In the genomic region with DNA sequence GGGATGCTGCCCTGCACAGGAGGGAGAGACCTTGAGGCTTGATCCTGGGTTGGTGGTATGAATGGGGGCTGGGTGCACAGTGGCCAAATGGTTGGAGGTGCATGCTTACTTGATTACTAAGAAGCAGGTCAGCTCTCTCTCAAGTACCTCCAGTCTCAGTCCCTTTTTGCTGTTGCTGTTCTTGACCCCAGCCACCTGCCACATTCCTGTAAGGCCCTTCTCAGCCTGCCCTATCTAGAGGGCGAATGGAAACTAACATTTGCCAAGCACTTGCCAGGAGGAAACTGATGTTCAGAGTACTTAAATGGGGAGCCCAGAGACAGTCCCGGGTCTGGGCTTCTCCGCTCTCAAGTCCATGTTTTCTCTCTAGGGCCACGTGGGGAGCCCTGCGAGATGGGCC, we compare ENCODE assay signal across 31 cellular contexts. TPM values are rescaled to one million over a fixed set of nuclear protein-coding genes. Genes with fewer than 3 reads are reported as not detected.
DNase-seq lines count a peak whose midpoint lies in the region; ATAC-seq and TF ChIP-seq lines count a peak whose summit lies in the region.
"Had no signal": no experiment of that assay in that cellular context is flagged by ENCODE, and none has a peak within 500 bp of the region (broad histone marks: within the 10 kb centered on the region; RNA-seq: fewer than 3 reads in every experiment).

No MANE protein-coding gene starts in this region.

- H3K27ac ChIP-seq in right cardiac atrium (ENCODE audit: low read length) (peak overlapping the region; percentile 25), lower lobe of right lung (peak overlapping the region; percentile 25), skeletal muscle tissue (ENCODE audit: low read depth, low read length) (peak overlapping the region; percentile 57)
- H3K27ac ChIP-seq: A549, C4-2B, PC-9 had no signal

- H3K4me3 ChIP-seq in right cardiac atrium (ENCODE audit: low read length) (no peak overlapping the region), lower lobe of right lung (no peak overlapping the region), skeletal muscle tissue (ENCODE audit: low read length in 3 of 3) (no peak overlapping the region)
- H3K4me3 ChIP-seq: A549, PC-9 had no signal

- no peak overlapping the region for H3K9ac ChIP-seq in skeletal muscle tissue (ENCODE audit: low read depth in 1 of 3, low read length in 3 of 3)

- TF ChIP-seq CTCF in lower lobe of right lung (IDR thresholded peaks at IDR 0.05): no peak

- intact Hi-C loops in right cardiac atrium (cut with DNase I): no loop called here
- intact Hi-C loops in Right ventricle myocardium superior (cut with DNase I): no loop called here
- intact Hi-C loops in lower lobe of right lung (cut with DNase I): no loop called here

- H3K36me3 ChIP-seq in lower lobe of right lung (peaks cover 87% of the 10 kb centered on the region), skeletal muscle tissue (ENCODE audit: control insufficient read depth in 3 of 3, insufficient read depth in 3 of 3, low read length in 3 of 3) (peaks cover 48 to 56% (median 50%) of the 10 kb centered on the region in 3 donors)

- H3K9me3 ChIP-seq in right cardiac atrium (ENCODE audit: control insufficient read depth, low read length) (no peaks in the 10 kb centered on the region), lower lobe of right lung (no peaks in the 10 kb centered on the region), skeletal muscle tissue (ENCODE audit: control insufficient read depth in 3 of 3, low read length in 3 of 3) (no peaks in the 10 kb centered on the region)
- H3K9me3 ChIP-seq: A549 had no signal

- ATAC-seq in right cardiac atrium (no peak), Right ventricle myocardium superior (ENCODE audit: poor library complexity) (no peak), lower lobe of right lung (peak; percentile 65 to 75), HG03432 (IDR thresholded peaks at IDR 0.05; ENCODE audit: unreplicated experiment) (no peak)
- ATAC-seq: A549, HepG2 had no signal

- DNase-seq in right cardiac atrium (no peak), Right ventricle myocardium superior (no peak), lower lobe of right lung (no peak), HuH-7 (ENCODE audit: low spot score) (no peak), NCI-H1105 (lab: John Stamatoyannopoulos, UW) (no peak), NCI-H1436 (lab: John Stamatoyannopoulos, UW) (no peak)
- DNase-seq: CD8-positive, alpha-beta memory T cell; DMS 273 treated with DMSO at 0.1 percent for 48 hours; DMS79; EL; GDM1; KBM-7; MV-4-11; NCI-H1105 treated with DMSO at 0.1 percent for 48 hours; NCI-H2029 treated with DMSO at 0.1 percent for 48 hours; NCI-H446 treated with DMSO at 0.1 percent for 48 hours; NCI-H526; NCI-H82; NK-92 treated with Interleukin-12 subunit alpha and Interleukin-12 subunit beta, amount 100 ng/mL, for 24 hours; PC-9; SHP77 had no signal

- peaks cover 4% of the 10 kb centered on the region for H3K4me1 ChIP-seq in right cardiac atrium (ENCODE audit: control insufficient read depth, insufficient read depth, low read length)
- no peaks in the 10 kb centered on the region for H3K4me1 ChIP-seq in lower lobe of right lung
- H3K4me1 ChIP-seq in skeletal muscle tissue (ENCODE audit: control insufficient read depth in 3 of 3, insufficient read depth in 3 of 3, low read length in 3 of 3): no peaks in the 10 kb centered on the region
- H3K4me1 ChIP-seq: A549 had no signal

- H3K27me3 ChIP-seq in right cardiac atrium (ENCODE audit: control insufficient read depth, insufficient read depth) (no peaks in the 10 kb centered on the region), lower lobe of right lung (ENCODE audit: low read depth) (no peaks in the 10 kb centered on the region), skeletal muscle tissue (ENCODE audit: control insufficient read depth in 3 of 3, insufficient read depth in 3 of 3, low read length in 3 of 3) (no peaks in the 10 kb centered on the region)

- 74% methylated on average over 5 of the region's 5 CpGs for WGBS in right cardiac atrium

RNA-seq across cellular contexts. Expression of gene CABIN1, which starts 39.9 kb away (rescaled TPM):
- total RNA-seq in right cardiac atrium (10 to 100 TPM; 34.7 to 48.6 (median 46.0) TPM), Right ventricle myocardium superior (37.4 TPM), lower lobe of right lung (88.7 TPM), skeletal muscle tissue (18.3 TPM)
- polyA plus RNA-seq in right cardiac atrium: 31.8 TPM

RNA-seq across cellular contexts. Expression of gene GSTT4, which starts 45.8 kb away (rescaled TPM):
- total RNA-seq in right cardiac atrium (not detected), Right ventricle myocardium superior (not detected), lower lobe of right lung (not detected), skeletal muscle tissue (not detected)
- not detected for polyA plus RNA-seq in right cardiac atrium
- total RNA-seq: CD8-positive, alpha-beta memory T cell; HT1080; LHCN-M2; MCF 10A; PC-9; RPMI7951; SK-MEL-5 had no signal
- polyA plus RNA-seq: A549; CD8-positive, alpha-beta memory T cell had no signal

Comparison
In these comparisons a context has a peak if more than half of its experiments do, and no peak if none do; other contexts are left out.
1. ATAC-seq: peak in lower lobe of right lung (2 of 2); none in right cardiac atrium (0 of 2), Right ventricle myocardium superior (single experiment) and HG03432 (single experiment).
2. Peak in every context shown above with its lines, with median percentiles within 50 percentile points of each other: H3K27ac ChIP-seq.